9 cellular contexts compared by ENCODE assay signal in the genomic region with DNA sequence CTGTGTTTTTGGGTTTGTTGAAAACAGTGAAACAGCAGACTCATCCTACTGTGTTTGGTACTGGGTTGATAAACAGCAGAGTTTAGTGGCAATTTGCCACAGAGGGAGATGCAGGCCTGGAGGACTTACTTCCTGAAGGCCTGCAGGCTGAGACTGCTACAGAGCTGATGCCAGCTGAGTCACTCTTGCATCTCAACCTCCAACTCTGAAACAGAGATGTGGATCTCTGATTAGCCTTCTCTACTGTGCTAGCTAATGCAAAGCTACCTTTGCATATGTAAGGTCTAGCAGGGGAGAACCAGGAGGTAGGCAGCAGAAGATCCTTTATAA. TPM values are rescaled to one million over a fixed set of nuclear protein-coding genes. Genes with fewer than 3 reads are reported as not detected.
DNase-seq lines count a peak whose midpoint lies in the region; TF ChIP-seq lines count a peak whose summit lies in the region.
"Had no signal": no experiment of that assay in that cellular context is flagged by ENCODE, and none has a peak within 500 bp of the region (broad histone marks: within the 10 kb centered on the region; RNA-seq: fewer than 3 reads in every experiment).

No MANE protein-coding gene starts in this region.

- no peaks in the 10 kb centered on the region for H3K4me1 ChIP-seq in OCI-LY7 (ENCODE audit: insufficient read depth, low read length, poor library complexity, severe bottlenecking)

- no peaks in the 10 kb centered on the region for H3K9me2 ChIP-seq in OCI-LY7 (ENCODE audit: insufficient read depth, low read length)

- intact Hi-C loops in OCI-LY7 (cut with micrococcal nuclease; ENCODE audit: unreplicated experiment) = no loop called here

- H3K36me3 ChIP-seq in MG63 (peaks cover 7% of the 10 kb centered on the region), OCI-LY7 (ENCODE audit: insufficient read depth, low read length) (peaks cover 18% of the 10 kb centered on the region)

- no peak overlapping the region for H3K4me2 ChIP-seq in OCI-LY7 (ENCODE audit: low read length)

- POLR2A ChIA-PET in OCI-LY7 (lab: Charles Lee) = interaction anchor here (1.0 kb wide), 1 partner anchor 13 kb away, joined by 5 read pairs; no protein-coding TSS in a partner anchor

- H3K4me3 ChIP-seq in MG63 (no peak overlapping the region), OCI-LY7 (ENCODE audit: low read depth, low read length, poor library complexity, severe bottlenecking) (no peak overlapping the region)

- CTCF ChIA-PET in OCI-LY7 (lab: Charles Lee; ENCODE audit: unreplicated experiment) = no interaction called here

- no TSS peak for BruUV-seq in OCI-LY7 (replicated peaks; lab: Mats Ljungman, UMichigan)

- TF ChIP-seq CTCF in OCI-LY7 (conservative IDR thresholded peaks at IDR 0.05; ENCODE audit: low read length) = no peak

- no peak overlapping the region for H3K27ac ChIP-seq in OCI-LY7 (ENCODE audit: low read depth, low read length, poor library complexity, severe bottlenecking)
- H3K27ac ChIP-seq: 22Rv1 had no signal

- H3K27me3 ChIP-seq in MG63 = no peaks in the 10 kb centered on the region

- H3K9me3 ChIP-seq in MG63 = no peaks in the 10 kb centered on the region
- no peaks in the 10 kb centered on the region for H3K9me3 ChIP-seq in OCI-LY7 (ENCODE audit: low read length)

- no peak overlapping the region for H2AFZ ChIP-seq in OCI-LY7 (ENCODE audit: low read length)

- H3K79me2 ChIP-seq in OCI-LY7 (ENCODE audit: insufficient read depth, low read depth, low read length) = no peaks in the 10 kb centered on the region

- H4K20me1 ChIP-seq in OCI-LY7 (ENCODE audit: insufficient read depth, low read length) = no peaks in the 10 kb centered on the region

- DNase-seq in DMS 273 (lab: John Stamatoyannopoulos, UW; ENCODE audit: unreplicated experiment) (peak; percentile 24), DMS 273 treated with DMSO at 0.1 percent for 48 hours (lab: John Stamatoyannopoulos, UW) (no peak), MG63 (peak; percentile 91), amniotic stem cell (lab: John Stamatoyannopoulos, UW) (peak; percentile 90), kidney tubule cell (ENCODE audit: low spot score) (peak; percentile 92), OCI-LY7 (ENCODE audit: low spot score) (no peak), SKM-1 treated with dmso at 0.1 percent for 144 hours (lab: John Stamatoyannopoulos, UW; ENCODE audit: unreplicated experiment) (no peak), NCI-H446 treated with DMSO at 0.1 percent for 48 hours (lab: John Stamatoyannopoulos, UW) (no peak)

RNA-seq across cellular contexts. Expression of gene ATP5MG, which starts 14.3 kb away (rescaled TPM):
- 113 and 709 TPM in 2 replicates for total RNA-seq in MG63 (2014; rRNA removed; shearing (Covaris generic); ENCODE audit: low replicate concordance)
- total RNA-seq in OCI-LY7 (2014; rRNA removed; shearing (Covaris generic)) = 212 and 222 TPM in 2 replicates
- 266 and 294 TPM in 2 replicates for total RNA-seq in OCI-LY7 (2022)

RNA-seq across cellular contexts. Expression of gene KMT2A, which starts 20.6 kb away (rescaled TPM):
- 6.5 and 11.9 TPM in 2 replicates for total RNA-seq in MG63 (2014; rRNA removed; shearing (Covaris generic); ENCODE audit: low replicate concordance)
- total RNA-seq in OCI-LY7 (2014; rRNA removed; shearing (Covaris generic)) = 55.8 and 58.8 TPM in 2 replicates
- 90.0 and 96.4 TPM in 2 replicates for total RNA-seq in OCI-LY7 (2022)

RNA-seq across cellular contexts. Expression of gene UBE4A, which starts 56.3 kb away (rescaled TPM):
- 30.3 and 40.1 TPM in 2 replicates for total RNA-seq in MG63 (2014; rRNA removed; shearing (Covaris generic); ENCODE audit: low replicate concordance)
- total RNA-seq in OCI-LY7 (2014; rRNA removed; shearing (Covaris generic)) = 24.1 and 28.0 TPM in 2 replicates
- total RNA-seq in OCI-LY7 (2022) = 37.7 and 38.4 TPM in 2 replicates

Comparison
In these comparisons a context has a peak if more than half of its experiments do, and no peak if none do; other contexts are left out.
1. DNase-seq: peak in DMS 273 (single experiment), MG63 (single experiment), amniotic stem cell (single experiment) and kidney tubule cell (single experiment); none in DMS 273 treated with DMSO at 0.1 percent for 48 hours (single experiment), OCI-LY7 (single experiment), SKM-1 treated with dmso at 0.1 percent for 144 hours (single experiment) and NCI-H446 treated with DMSO at 0.1 percent for 48 hours (single experiment).